Comparison of ENCODE assay signal across 8 cellular contexts in genomic region chr14:77372304-77372841, GRCh38. TPM values are rescaled to one million over a fixed set of nuclear protein-coding genes. Genes with fewer than 3 reads are reported as not detected.
DNase-seq lines count a peak whose midpoint lies in the region; ATAC-seq and TF ChIP-seq lines count a peak whose summit lies in the region.

No MANE protein-coding gene starts in this region.

- H3K23ac ChIP-seq in mesenchymal stem cell (ENCODE audit: low read length in 2 of 2) = no peak overlapping the region

- no peak overlapping the region for H4K91ac ChIP-seq in mesenchymal stem cell (ENCODE audit: low read length)

- H3K27me3 ChIP-seq in OCI-LY1 (ENCODE audit: insufficient read depth, low read length) = no peaks in the 10 kb centered on the region
- H3K27me3 ChIP-seq in mesenchymal stem cell (ENCODE audit: control insufficient read depth in 1 of 2, insufficient read depth in 1 of 2, low read length in 2 of 2) = no peaks in the 10 kb centered on the region

- H3K36me3 ChIP-seq in OCI-LY1 (ENCODE audit: insufficient read depth, low read length) (peaks cover 8% of the 10 kb centered on the region; the same call in 1 of the 2 replicates), mesenchymal stem cell (ENCODE audit: control insufficient read depth in 1 of 2, insufficient read depth in 2 of 2, low read depth in 1 of 2, low read length in 2 of 2) (no peaks in the 10 kb centered on the region)

- H3K9me3 ChIP-seq in OCI-LY1 (ENCODE audit: low read length) (no peaks in the 10 kb centered on the region), mesenchymal stem cell (ENCODE audit: control insufficient read depth, low read length) (no peaks in the 10 kb centered on the region)

- WGBS in mesenchymal stem cell = 4% methylated on average over 4 of the region's 4 CpGs

- H3K9me2 ChIP-seq in OCI-LY1 (ENCODE audit: low read depth, low read length) = no peaks in the 10 kb centered on the region

- H4K8ac ChIP-seq in mesenchymal stem cell (ENCODE audit: low read length) = no peak overlapping the region

- no peak overlapping the region for H3K18ac ChIP-seq in mesenchymal stem cell (ENCODE audit: low read depth in 1 of 2, low read length in 2 of 2)

- no peaks in the 10 kb centered on the region for H4K20me1 ChIP-seq in OCI-LY1 (ENCODE audit: insufficient read depth, low read length)

- DNase-seq in mesenchymal stem cell (peak; percentile 95), RPMI8226 (no peak)
- DNase-seq in stimulated activated CD4-positive, alpha-beta T cell treated with anti-CD3 and anti-CD28 coated beads, Interleukin-12 subunit alpha, Interleukin-12 subunit beta, amount 100 ng/mL, for 4 hours = no peak
- DNase-seq in activated naive CD4-positive, alpha-beta T cell treated with anti-CD3 and anti-CD28 coated beads, Interleukin-2, amount 50 U/mL, for 16 hours = no peak

- H3F3A ChIP-seq in OCI-LY1 (ENCODE audit: insufficient read depth, low read length) = 0 out of 2 replicates have a peak, but pooled peaks cover 3% of the 10 kb centered on the region

- no peak overlapping the region for H2BK5ac ChIP-seq in mesenchymal stem cell (ENCODE audit: low read depth, low read length, poor library complexity, severe bottlenecking)

- no peak overlapping the region for H3K4ac ChIP-seq in mesenchymal stem cell (ENCODE audit: low read depth in 1 of 2, low read length in 2 of 2)

- H3K27ac ChIP-seq in OCI-LY1 (ENCODE audit: low read depth, low read length, poor library complexity, severe bottlenecking) = peak overlapping the region; percentile 85
- peak overlapping the region; percentile 40 for H3K27ac ChIP-seq in mesenchymal stem cell (ENCODE audit: low read length, poor library complexity, severe bottlenecking)

- no peak overlapping the region for H2BK12ac ChIP-seq in mesenchymal stem cell (ENCODE audit: low read length in 2 of 2)

- H2AFZ ChIP-seq in OCI-LY1 (ENCODE audit: low read length) (no peak overlapping the region), mesenchymal stem cell (ENCODE audit: low read depth, low read length) (no peak overlapping the region)

- H2AK5ac ChIP-seq in mesenchymal stem cell (ENCODE audit: low read length, severe bottlenecking) = no peak overlapping the region

- H3K14ac ChIP-seq in mesenchymal stem cell (ENCODE audit: low read length in 2 of 2) = no peak overlapping the region

- ATAC-seq in GM21717 (IDR thresholded peaks at IDR 0.05; ENCODE audit: unreplicated experiment) (peak; percentile 37), HG02970 (IDR thresholded peaks at IDR 0.05; ENCODE audit: low FRiP score, unreplicated experiment) (no peak)

- peaks cover 77% of the 10 kb centered on the region for H3K79me2 ChIP-seq in OCI-LY1 (ENCODE audit: insufficient read depth, low read length)

- H2BK120ac ChIP-seq in mesenchymal stem cell (ENCODE audit: low read depth, low read length) = no peak overlapping the region

- H3K9ac ChIP-seq in OCI-LY1 (ENCODE audit: low read length) (peak overlapping the region; percentile 19; the same call in 1 of the 2 replicates), mesenchymal stem cell (ENCODE audit: low read length) (no peak overlapping the region)

- TF ChIP-seq CTCF in GM12875 (IDR thresholded peaks at IDR 0.05; ENCODE audit: borderline replicate concordance, insufficient read depth, low read depth, low read length) (no peak), OCI-LY1 (IDR thresholded peaks at IDR 0.05; ENCODE audit: low read length) (no peak)

- H3K4me3 ChIP-seq in GM12875 (ENCODE audit: low read depth, low read length) (peak overlapping the region; percentile 38), OCI-LY1 (ENCODE audit: low read depth, low read length, poor library complexity, severe bottlenecking) (peak overlapping the region; percentile 37), mesenchymal stem cell (ENCODE audit: insufficient read depth in 1 of 2, low read depth in 1 of 2, low read length in 2 of 2) (no peak overlapping the region)

- H3K79me1 ChIP-seq in mesenchymal stem cell (replicated peaks; ENCODE audit: low read length, poor library complexity, severe bottlenecking) = peaks cover 13% of the 10 kb centered on the region

- H2BK15ac ChIP-seq in mesenchymal stem cell (ENCODE audit: low read depth, poor library complexity, severe bottlenecking) = no peak overlapping the region

- H3K4me1 ChIP-seq in OCI-LY1 (ENCODE audit: insufficient read depth, low read length, severe bottlenecking) (peaks cover 75% of the 10 kb centered on the region), mesenchymal stem cell (ENCODE audit: control insufficient read depth, insufficient read depth, low read depth, low read length) (peaks cover 5% of the 10 kb centered on the region)

- H3K4me2 ChIP-seq in OCI-LY1 (ENCODE audit: low read length) (peak overlapping the region; percentile 51), mesenchymal stem cell (ENCODE audit: low read length, poor library complexity, severe bottlenecking) (no peak overlapping the region)

RNA-seq across cellular contexts. Expression of gene TMED8, which starts 4.5 kb away (rescaled TPM):
- polyA plus RNA-seq in mesenchymal stem cell (2013, experiment 1 of 2) = 2.0 TPM
- 1.9 TPM for polyA plus RNA-seq in mesenchymal stem cell (2013, experiment 2 of 2)

RNA-seq across cellular contexts. Expression of gene SAMD15, which starts 4.8 kb away (rescaled TPM):
- polyA plus RNA-seq in mesenchymal stem cell (2013, experiment 1 of 2) = 0.32 TPM
- 0.16 TPM for polyA plus RNA-seq in mesenchymal stem cell (2013, experiment 2 of 2)

RNA-seq across cellular contexts. Expression of gene NOXRED1, which starts 51.0 kb away (rescaled TPM):
- polyA plus RNA-seq in mesenchymal stem cell (2013, experiment 1 of 2) = 0.04 TPM
- polyA plus RNA-seq in mesenchymal stem cell (2013, experiment 2 of 2) = not detected

RNA-seq across cellular contexts. Expression of gene GSTZ1, which starts 51.5 kb away (rescaled TPM):
- polyA plus RNA-seq in mesenchymal stem cell (2013, experiment 1 of 2) = 5.6 TPM
- polyA plus RNA-seq in mesenchymal stem cell (2013, experiment 2 of 2) = 6.2 TPM

RNA-seq across cellular contexts. Expression of gene POMT2, which starts 51.7 kb away (rescaled TPM):
- polyA plus RNA-seq in mesenchymal stem cell (2013, experiment 1 of 2) = 15.7 TPM
- 16.1 TPM for polyA plus RNA-seq in mesenchymal stem cell (2013, experiment 2 of 2)

Comparison
In these comparisons a context has a peak if more than half of its experiments do, and no peak if none do; other contexts are left out.
1. H3K4me3 ChIP-seq: peak in GM12875 (single experiment) and OCI-LY1 (single experiment); none in mesenchymal stem cell (0 of 2).